In the genomic region with DNA sequence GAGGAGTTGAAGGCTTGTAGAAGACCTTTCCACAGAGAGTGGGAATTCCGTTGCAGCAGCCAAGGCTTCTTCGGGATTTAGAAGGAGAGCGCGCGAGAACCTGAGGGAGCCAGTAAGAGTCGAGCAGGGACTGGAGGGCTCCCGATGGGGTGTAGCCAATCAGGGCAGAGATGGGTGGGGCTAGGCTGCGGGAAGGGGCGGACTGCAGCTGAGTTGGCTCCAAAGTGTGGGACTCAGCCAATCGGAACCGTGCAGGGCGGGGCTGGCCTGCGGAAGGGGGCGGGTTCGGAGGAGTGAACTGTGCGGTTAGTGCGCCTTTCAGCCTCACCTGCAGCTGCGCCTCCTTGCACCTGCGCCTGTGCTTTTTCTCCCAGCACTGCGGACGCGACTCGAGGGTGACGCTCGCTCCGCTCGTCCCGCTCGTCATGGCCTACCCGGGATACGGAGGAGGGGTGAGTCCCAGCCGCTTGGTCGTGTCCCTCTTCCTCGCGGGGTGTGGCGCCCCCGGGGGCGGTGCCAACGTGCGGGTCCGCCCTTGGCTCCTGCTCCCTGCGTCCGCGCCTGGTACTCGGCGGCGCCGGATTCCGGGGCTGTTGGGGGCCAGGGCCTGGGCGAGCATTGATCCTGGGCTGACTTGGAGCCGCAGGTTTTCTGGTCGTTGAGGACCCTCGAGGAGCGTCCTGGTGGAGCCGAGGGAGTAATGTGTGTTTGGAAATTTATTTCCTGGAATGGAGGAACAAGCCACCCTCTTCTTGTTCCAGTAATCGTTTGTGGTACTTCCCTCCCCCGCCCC, we compare ENCODE assay signal across 8 cellular contexts. TPM values are rescaled to one million over a fixed set of nuclear protein-coding genes. Genes with fewer than 3 reads are reported as not detected.
DNase-seq lines count a peak whose midpoint lies in the region; ATAC-seq and TF ChIP-seq lines count a peak whose summit lies in the region.

A gene with protein sequence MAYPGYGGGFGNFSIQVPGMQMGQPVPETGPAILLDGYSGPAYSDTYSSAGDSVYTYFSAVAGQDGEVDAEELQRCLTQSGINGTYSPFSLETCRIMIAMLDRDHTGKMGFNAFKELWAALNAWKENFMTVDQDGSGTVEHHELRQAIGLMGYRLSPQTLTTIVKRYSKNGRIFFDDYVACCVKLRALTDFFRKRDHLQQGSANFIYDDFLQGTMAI (plus strand): TSS at position 309 of the 793 bp plus-strand sequence. CDS start 117 bp downstream, at position 426.

- peak within 1 kb of the TSS; percentile 94 for H3K4me2 ChIP-seq in smooth muscle cell

- H3K27me3 Mint-ChIP-seq in immature natural killer cell (ENCODE audit: low read depth in 3 of 3) = peaks cover 5 to 12% (median 9%) of the 10 kb centered on the region in 3 donors

- H4K20me1 ChIP-seq in smooth muscle cell (ENCODE audit: low read depth) = no peaks in the 10 kb centered on the region

- H3K4me1 ChIP-seq in ACC112 (ENCODE audit: control insufficient read depth, insufficient read depth, low read length, unreplicated experiment) (peaks cover 4% of the 10 kb centered on the region), smooth muscle cell (ENCODE audit: low read depth) (no peaks in the 10 kb centered on the region)

- H2AFZ ChIP-seq in ACC112 (ENCODE audit: low read length, unreplicated experiment) (peak within 1 kb of the TSS; percentile 94), smooth muscle cell (ENCODE audit: low read depth) (peak within 1 kb of the TSS; percentile 97)

- H3K79me2 ChIP-seq in ACC112 (ENCODE audit: control insufficient read depth, insufficient read depth, low read length, unreplicated experiment) (no peaks in the 10 kb centered on the region), smooth muscle cell (ENCODE audit: low read depth) (peaks cover 6% of the 10 kb centered on the region)

- H3F3A ChIP-seq in smooth muscle cell (ENCODE audit: low read depth) = no peaks in the 10 kb centered on the region

- peak within 1 kb of the TSS in 5 of 6 donors; percentile 26 to 78 (median 67) for H3K27ac Mint-ChIP-seq in immature natural killer cell

- no peak for TF ChIP-seq CTCF in smooth muscle cell (IDR thresholded peaks at IDR 0.05; ENCODE audit: borderline replicate concordance, insufficient read depth, poor library complexity, severe bottlenecking)

- H3K9me3 ChIP-seq in smooth muscle cell (replicated peaks; ENCODE audit: low read depth) = no peaks in the 10 kb centered on the region

- WGBS in smooth muscle cell (ENCODE audit: low lambda C conversion rate) = 1% methylated on average over 55 of the region's 57 CpGs

- no peaks in the 10 kb centered on the region for H3K27me3 ChIP-seq in ACC112 (ENCODE audit: insufficient read depth, low read length)
- H3K27me3 ChIP-seq in smooth muscle cell (ENCODE audit: low read depth) = peaks cover 13% of the 10 kb centered on the region

- no peak within 1 kb of the TSS for H3K27ac ChIP-seq in ACC112 (ENCODE audit: low read depth, low read length)
- H3K27ac ChIP-seq in smooth muscle cell (ENCODE audit: low read depth) = no peak within 1 kb of the TSS

- no peaks in the 10 kb centered on the region for H3K36me3 Mint-ChIP-seq in immature natural killer cell

- peaks cover 11 to 16% of the 10 kb centered on the region in 2 donors for H3K4me1 Mint-ChIP-seq in immature natural killer cell

- ATAC-seq in GM18870 (IDR thresholded peaks at IDR 0.05; ENCODE audit: unreplicated experiment) (peak; percentile 96), HG03108 (IDR thresholded peaks at IDR 0.05; ENCODE audit: unreplicated experiment) (peak; percentile 99)

- peak within 1 kb of the TSS; percentile 82 to 94 (median 88) for H3K4me3 Mint-ChIP-seq in immature natural killer cell

- H3K4me3 ChIP-seq in ACC112 (ENCODE audit: low read depth, low read length) = peak within 1 kb of the TSS; percentile 85
- H3K4me3 ChIP-seq in smooth muscle cell = peak within 1 kb of the TSS; percentile 80

- H3K36me3 ChIP-seq in ACC112 (ENCODE audit: insufficient read depth, low read length) (peaks cover 3% of the 10 kb centered on the region; the same call in 1 of the 2 replicates), smooth muscle cell (ENCODE audit: low read depth) (no peaks in the 10 kb centered on the region)

- peak within 1 kb of the TSS; percentile 38 for H3K9ac ChIP-seq in smooth muscle cell (ENCODE audit: low read depth)

- peak; percentile 98 for DNase-seq in NCI-H226
- peak; percentile 96 for DNase-seq in activated CD4-positive, CD25-positive, alpha-beta regulatory T cell treated with anti-CD3 and anti-CD28 coated beads, Interleukin-2, amount 50 U/mL, for 16 hours (ENCODE audit: low read depth, low spot score)
- DNase-seq in central memory CD4-positive, alpha-beta T cell = peak; percentile 97
- DNase-seq in immature natural killer cell = peak; percentile 93
- peak; percentile 74 for DNase-seq in smooth muscle cell (lab: John Stamatoyannopoulos, UW; ENCODE audit: unreplicated experiment)

- no peaks in the 10 kb centered on the region for H3K9me3 Mint-ChIP-seq in immature natural killer cell

RNA-seq across cellular contexts. Expression of the gene that starts here (rescaled TPM):
- 10 to 100 TPM in 1 of 3 donors, 1 to 10 TPM in 2; 6.1 to 12.6 (median 9.4) TPM for polyA plus RNA-seq in immature natural killer cell
- total RNA-seq in smooth muscle cell = 10.1 and 13.7 TPM in 2 replicates
- polyA plus RNA-seq in smooth muscle cell = 6.1 TPM in 2 replicates
